In the genomic region with DNA sequence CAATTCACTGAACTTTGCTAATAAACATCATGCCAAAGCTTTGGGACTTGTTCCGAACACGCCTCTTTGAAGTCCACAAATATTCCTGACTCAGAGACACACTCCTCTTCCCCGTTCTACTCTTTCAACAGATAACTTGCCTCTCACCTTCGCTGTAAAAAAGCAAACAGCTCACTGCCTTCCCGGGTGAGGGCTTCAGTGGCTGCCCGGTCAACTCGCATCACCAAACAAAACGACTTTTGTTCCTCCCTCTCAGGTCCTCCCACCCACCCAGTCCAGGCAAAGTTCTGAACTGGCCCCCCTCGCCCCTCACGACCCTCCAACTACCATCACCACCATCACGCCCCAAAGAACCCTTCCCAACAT, we compare ENCODE assay signal across 8 cellular contexts. TPM values are rescaled to one million over a fixed set of nuclear protein-coding genes. Genes with fewer than 3 reads are reported as not detected.
DNase-seq lines count a peak whose midpoint lies in the region; ATAC-seq and TF ChIP-seq lines count a peak whose summit lies in the region.

No MANE protein-coding gene starts in this region.

- H3K9me3 ChIP-seq in left lung (no peaks in the 10 kb centered on the region), upper lobe of right lung (no peaks in the 10 kb centered on the region)

- peaks cover 65% of the 10 kb centered on the region for H3K36me3 Mint-ChIP-seq in HFFc6 (ENCODE audit: low read depth)

- TF ChIP-seq CTCF in 22Rv1 (IDR thresholded peaks at IDR 0.05): no peak
- no peak for TF ChIP-seq CTCF in HFFc6 (IDR thresholded peaks at IDR 0.05)
- TF ChIP-seq CTCF in astrocyte of the spinal cord (IDR thresholded peaks at IDR 0.05; ENCODE audit: low read depth, low read length): no peak
- no peak for TF ChIP-seq CTCF in left lung (IDR thresholded peaks at IDR 0.05)
- no peak for TF ChIP-seq CTCF in upper lobe of right lung (IDR thresholded peaks at IDR 0.05)

- H3K27me3 ChIP-seq in left lung (peaks cover 0 to 62% of the 10 kb centered on the region in 2 donors), upper lobe of right lung (no peaks in the 10 kb centered on the region)

- DNase-seq in HFFc6 (peak; percentile 84), astrocyte of the spinal cord (ENCODE audit: low read depth, low spot score) (peak; percentile 79), left lung (no peak), upper lobe of right lung (no peak), DMS79 treated with DMSO at 0.1 percent for 48 hours (lab: John Stamatoyannopoulos, UW) (no peak)
- DNase-seq in stimulated activated CD4-positive, alpha-beta T cell treated with anti-CD3 and anti-CD28 coated beads, Interleukin-12 subunit alpha, Interleukin-12 subunit beta, amount 100 ng/mL, for 4 hours: no peak
- no peak for DNase-seq in activated effector memory CD4-positive, alpha-beta T cell treated with Interleukin-2 at 50 U/mL for 16 hours

- intact Hi-C loops in left lung (cut with DNase I) (loop anchor here in 1 of 2 donors (10.0 kb wide), 2 partner anchors 115 to 275 kb away; no protein-coding TSS in a partner anchor), upper lobe of right lung (cut with DNase I) (no loop called here)

- peak overlapping the region; percentile 94 for H3K27ac Mint-ChIP-seq in HFFc6

- H3K9me3 Mint-ChIP-seq in HFFc6: peaks cover 45% of the 10 kb centered on the region

- no peak for ATAC-seq in left lung
- ATAC-seq in upper lobe of right lung: no peak

- H3K4me1 Mint-ChIP-seq in HFFc6 (ENCODE audit: low read depth): peaks cover 52% of the 10 kb centered on the region

- H3K4me3 ChIP-seq in astrocyte of the spinal cord (ENCODE audit: low read depth, low read length): peak overlapping the region; percentile 79
- H3K4me3 ChIP-seq in left lung: peak overlapping the region in 1 of 2 donors; percentile 56
- H3K4me3 ChIP-seq in upper lobe of right lung: peak overlapping the region; percentile 43

- H3K36me3 ChIP-seq in left lung (peaks cover 0 to 9% of the 10 kb centered on the region in 2 donors), upper lobe of right lung (peaks cover 21% of the 10 kb centered on the region)

- H3K4me3 Mint-ChIP-seq in HFFc6: peak overlapping the region; percentile 99

- H3K27me3 Mint-ChIP-seq in HFFc6 (ENCODE audit: insufficient read depth): peaks cover 62% of the 10 kb centered on the region

- peak overlapping the region; percentile 73 for H3K27ac ChIP-seq in 22Rv1
- H3K27ac ChIP-seq in left lung: peak overlapping the region; percentile 61 to 95
- H3K27ac ChIP-seq in upper lobe of right lung: peak overlapping the region; percentile 95

- in situ Hi-C loops in astrocyte of the spinal cord (cut with HindIII; ENCODE audit: low sequenced_read_pairs): no loop called here

- H3K4me1 ChIP-seq in left lung (peaks cover 8 to 62% of the 10 kb centered on the region in 2 donors), upper lobe of right lung (peaks cover 35% of the 10 kb centered on the region)

RNA-seq across cellular contexts. Expression of a gene that starts 0.5 kb away (rescaled TPM):
- total RNA-seq in HFFc6 (2021; fragmentation: NEBNext Ultra II Directional; extraction: Animal tissue kit (Norgen Biotek cat#: 25700)): 1,000 to 10,000 TPM in 3 of 6 experiments, 100 to 1,000 TPM in 3; 877 to 1,071 (median 1,004) TPM
- total RNA-seq in left lung: 100 to 1,000 TPM; 163 to 554 TPM
- total RNA-seq in upper lobe of right lung: 120 TPM

Comparison
In these comparisons a context has a peak if more than half of its experiments do, and no peak if none do; other contexts are left out.
1. DNase-seq: peak in HFFc6 (single experiment) and astrocyte of the spinal cord (single experiment); none in left lung (0 of 2), upper lobe of right lung (single experiment), stimulated activated CD4-positive, alpha-beta T cell treated with anti-CD3 and anti-CD28 coated beads, Interleukin-12 subunit alpha, Interleukin-12 subunit beta, amount 100 ng/mL, for 4 hours (single experiment), DMS79 treated with DMSO at 0.1 percent for 48 hours (single experiment) and activated effector memory CD4-positive, alpha-beta T cell treated with Interleukin-2 at 50 U/mL for 16 hours (single experiment).
2. Peak in every context shown above with its lines, with median percentiles within 50 percentile points of each other: H3K27ac ChIP-seq.